ENCODE assay signal across 12 cellular contexts in the genomic region with DNA sequence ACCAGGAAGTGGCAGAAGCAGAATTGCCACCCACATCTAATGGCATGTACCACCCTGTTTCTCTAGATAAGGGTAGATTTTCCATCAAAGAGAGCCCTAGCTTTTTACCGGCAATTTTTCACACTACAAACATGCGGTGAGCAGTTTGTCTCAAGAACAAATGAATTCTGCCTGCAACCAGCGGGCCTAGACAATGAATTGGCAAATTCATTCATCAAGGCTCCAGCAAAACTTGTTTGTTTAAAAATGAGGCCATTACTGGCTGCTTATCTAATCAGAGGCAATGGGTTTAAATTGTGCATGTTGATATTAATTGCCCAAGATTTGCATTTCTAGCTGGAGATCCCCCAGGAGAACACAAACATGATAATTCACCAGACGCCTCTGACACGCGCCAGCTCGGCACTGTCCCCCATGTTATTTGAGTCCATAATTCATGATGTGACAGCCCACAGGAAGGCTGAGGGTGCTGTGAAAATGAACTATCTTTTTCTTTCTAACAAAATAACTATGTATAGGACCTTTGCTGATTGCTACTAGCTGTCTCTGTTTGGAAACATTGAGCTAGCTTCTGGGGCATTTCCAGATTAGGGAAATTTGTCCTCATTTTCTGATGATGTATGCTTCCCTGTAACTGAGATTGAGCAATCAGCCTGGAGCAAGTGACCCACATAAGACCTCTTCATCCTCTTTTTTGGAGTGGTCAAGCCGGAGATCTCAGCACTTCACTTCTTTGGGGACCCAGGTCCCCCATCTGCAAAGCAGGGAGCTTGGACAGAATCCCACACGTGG.
DNase-seq lines count a peak whose midpoint lies in the region; ATAC-seq, FAIRE-seq and TF ChIP-seq lines count a peak whose summit lies in the region.
"Had no signal": no experiment of that assay in that cellular context is flagged by ENCODE, and none has a peak within 500 bp of the region (broad histone marks: within the 10 kb centered on the region; RNA-seq: fewer than 3 reads in every experiment).

No MANE protein-coding gene starts in this region.

- no peaks in the 10 kb centered on the region for H3K9me1 ChIP-seq in K562 (ENCODE audit: control insufficient read depth, insufficient read depth, low read length)

- ATAC-seq in K562 (no peak), left ventricle myocardium superior (peak; percentile 82), HG03135 (IDR thresholded peaks at IDR 0.05; ENCODE audit: unreplicated experiment) (no peak), HG03025 (IDR thresholded peaks at IDR 0.05; ENCODE audit: low FRiP score, unreplicated experiment) (no peak)
- ATAC-seq: activated naive CD4-positive, alpha-beta T cell treated with anti-CD3 and anti-CD28 coated beads, Interleukin-2, amount 50 U/mL, for 72 hours had no signal

- no peaks in the 10 kb centered on the region for H3K9me3 ChIP-seq in K562 (replicated peaks; ENCODE audit: control insufficient read depth, insufficient read depth, low read depth, low read length)
- H3K9me3 ChIP-seq in spleen, result no peaks in the 10 kb centered on the region
- H3K9me3 ChIP-seq in ovary, result no peaks in the 10 kb centered on the region

- in situ Hi-C loops in K562 (cut with MboI), result loop anchor here (10.0 kb wide), 1 partner anchor 205 kb away; no protein-coding TSS in a partner anchor

- H3K27ac ChIP-seq in K562 (ENCODE audit: extremely low read depth, low read depth, low read length), result no peak overlapping the region
- H3K27ac ChIP-seq in spleen, result peak overlapping the region in 6 of 8 donors; percentile 15 to 73 (median 39)
- H3K27ac ChIP-seq in ovary, result no peak overlapping the region
- H3K27ac ChIP-seq: RWPE1 had no signal

- H3K27me3 ChIP-seq in K562 (ENCODE audit: control insufficient read depth in 2 of 2, insufficient read depth in 2 of 2, low read length in 2 of 2), result peaks cover 46 to 55% of the 10 kb centered on the region in 2 experiments
- H3K27me3 ChIP-seq in spleen (replicated peaks in 1 of 7), result peaks cover 0 to 37% (median 0%) of the 10 kb centered on the region in 7 donors
- H3K27me3 ChIP-seq in ovary, result no peaks in the 10 kb centered on the region

- POLR2A ChIA-PET in K562 (lab: Yijun Ruan, JAX), result interaction anchor here (0.7 to 1.5 kb wide), 4 partner anchors 8 to 232 kb away, joined by 3 to 4 read pairs (median 3); no protein-coding TSS in a partner anchor

- TF ChIP-seq CTCF in K562 (IDR thresholded peaks at IDR 0.05 in 2 of 3, conservative IDR thresholded peaks at IDR 0.05 in 1 of 3; ENCODE audit: insufficient read depth in 2 of 3, low read depth in 1 of 3, low read length in 3 of 3) (no peak), spleen (IDR thresholded peaks at IDR 0.05 in 8 of 11, conservative IDR thresholded peaks at IDR 0.05 in 3 of 11) (no peak), ovary (IDR thresholded peaks at IDR 0.05) (no peak)

- BruUV-seq in K562 (replicated peaks; lab: Mats Ljungman, UMichigan), result no TSS peak

- peak; percentile 50 for DNase-seq in H4 (ENCODE audit: low spot score)
- DNase-seq in K562 (ENCODE audit: extremely low read depth in 1 of 4, low spot score in 3 of 4), result no peak
- no peak for DNase-seq in left ventricle myocardium superior
- peak; percentile 34 for DNase-seq in spleen
- no peak for DNase-seq in anterior cingulate cortex (lab: John Stamatoyannopoulos, UW)
- DNase-seq in ovary, result no peak
- DNase-seq: NCI-H1092, NCI-H2227 treated with DMSO at 0.1 percent for 48 hours had no signal

- H3K4me1 ChIP-seq in K562 (replicated peaks in 1 of 2; ENCODE audit: control insufficient read depth in 2 of 2, insufficient read depth in 2 of 2, low read length in 2 of 2), result peaks cover 0 to 9% of the 10 kb centered on the region in 2 experiments; a peak in 2 of 5 replicates
- H3K4me1 ChIP-seq in spleen, result peaks cover 5 to 60% (median 26%) of the 10 kb centered on the region in 6 donors
- no peaks in the 10 kb centered on the region for H3K4me1 ChIP-seq in ovary (ENCODE audit: insufficient read depth)

- no peak overlapping the region for H3K4me3 ChIP-seq in K562
- no peak overlapping the region for H3K4me3 ChIP-seq in spleen
- H3K4me3 ChIP-seq in ovary, result no peak overlapping the region

- H3K4me2 ChIP-seq in K562 (ENCODE audit: insufficient read depth, low read length), result no peak overlapping the region

- TF ChIP-seq EP300 in K562 (IDR thresholded peaks at IDR 0.05; ENCODE audit: low read length), result no peak
- TF ChIP-seq EP300 in ovary (IDR thresholded peaks at IDR 0.05), result no peak

- CTCF ChIA-PET in K562 (lab: Yijun Ruan, JAX; ENCODE audit: low intra/inter-chr PET ratio), result no interaction called here

- no peaks in the 10 kb centered on the region for H3K36me3 ChIP-seq in K562 (ENCODE audit: control insufficient read depth, insufficient read depth, low read length)
- no peaks in the 10 kb centered on the region for H3K36me3 ChIP-seq in spleen
- H3K36me3 ChIP-seq in ovary, result no peaks in the 10 kb centered on the region

- TF ChIP-seq RAD21 in K562 (CRISPR knock-in tag; conservative IDR thresholded peaks at IDR 0.05 in 1 of 2, IDR thresholded peaks at IDR 0.05 in 1 of 2), result no peak

- no peak overlapping the region for H2AFZ ChIP-seq in K562 (ENCODE audit: low read depth, low read length)

- WGBS in K562 (ENCODE audit: insufficient coverage, low coverage, missing lambda C conversion rate), result 8% methylated on average over 9 of the region's 9 CpGs
- WGBS in spleen, 5 donors, result 55 to 69% (median 62%) methylated on average over 9 of the region's 9 CpGs
- WGBS in ovary, 3 donors, result 46 to 58% (median 53%) methylated on average over 9 of the region's 9 CpGs

- FAIRE-seq in K562 (lab: Jason Lieb, UNC), result no peak

- intact Hi-C loops in K562 (cut with micrococcal nuclease), result loop anchor here (10.0 kb wide), 1 partner anchor 225 kb away; a partner anchor contains a TSS
- intact Hi-C loops in left ventricle myocardium superior (cut with micrococcal nuclease), result no loop called here
- intact Hi-C loops in spleen (cut with DNase I; ENCODE audit: low total_unique reads), result no loop called here
- intact Hi-C loops in ovary (cut with DNase I), result no loop called here

- TF ChIP-seq POLR2A in K562 (conservative IDR thresholded peaks at IDR 0.05) (no peak), spleen (IDR thresholded peaks at IDR 0.05) (no peak), ovary (IDR thresholded peaks at IDR 0.05) (no peak)

- H4K20me1 ChIP-seq in K562 (replicated peaks; ENCODE audit: control insufficient read depth, insufficient read depth, low read length), result no peaks in the 10 kb centered on the region

- H3K79me2 ChIP-seq in K562 (ENCODE audit: control insufficient read depth, insufficient read depth, low read length), result no peaks in the 10 kb centered on the region

- no peak overlapping the region for H3K9ac ChIP-seq in K562 (ENCODE audit: insufficient read depth in 1 of 2, low read depth in 2 of 2, low read length in 2 of 2)

TF ChIP-seq in K562, 482 proteins besides CTCF, POLR2A, EP300 and RAD21 (continues in another document):
- TF ChIP-seq, protein P1, sequence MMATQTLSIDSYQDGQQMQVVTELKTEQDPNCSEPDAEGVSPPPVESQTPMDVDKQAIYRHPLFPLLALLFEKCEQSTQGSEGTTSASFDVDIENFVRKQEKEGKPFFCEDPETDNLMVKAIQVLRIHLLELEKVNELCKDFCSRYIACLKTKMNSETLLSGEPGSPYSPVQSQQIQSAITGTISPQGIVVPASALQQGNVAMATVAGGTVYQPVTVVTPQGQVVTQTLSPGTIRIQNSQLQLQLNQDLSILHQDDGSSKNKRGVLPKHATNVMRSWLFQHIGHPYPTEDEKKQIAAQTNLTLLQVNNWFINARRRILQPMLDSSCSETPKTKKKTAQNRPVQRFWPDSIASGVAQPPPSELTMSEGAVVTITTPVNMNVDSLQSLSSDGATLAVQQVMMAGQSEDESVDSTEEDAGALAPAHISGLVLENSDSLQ (IDR thresholded peaks at IDR 0.05), result peak; percentile 68
- TF ChIP-seq CEBPG (CRISPR knock-in tag; IDR thresholded peaks at IDR 0.05) (no peak), CEBPG (tag; conservative IDR thresholded peaks at IDR 0.05 in 1 of 2, IDR thresholded peaks at IDR 0.05 in 1 of 2) (peak; percentile 24 to 77; a peak in 3 of 4 replicates), NFE2 (IDR thresholded peaks at IDR 0.05; ENCODE audit: low read depth) (0 out of 2 replicates have a peak, but pooled peaks have one; percentile 5), ZNF354B (CRISPR knock-in tag; IDR thresholded peaks at IDR 0.05) (no peak), MAFG (tag; conservative IDR thresholded peaks at IDR 0.05) (peak; percentile 31; the same call in 1 of the 2 replicates), MEIS2 (IDR thresholded peaks at IDR 0.05; ENCODE audit: partially characterized antibody) (peak; percentile 70)
- TF ChIP-seq, protein P2, sequence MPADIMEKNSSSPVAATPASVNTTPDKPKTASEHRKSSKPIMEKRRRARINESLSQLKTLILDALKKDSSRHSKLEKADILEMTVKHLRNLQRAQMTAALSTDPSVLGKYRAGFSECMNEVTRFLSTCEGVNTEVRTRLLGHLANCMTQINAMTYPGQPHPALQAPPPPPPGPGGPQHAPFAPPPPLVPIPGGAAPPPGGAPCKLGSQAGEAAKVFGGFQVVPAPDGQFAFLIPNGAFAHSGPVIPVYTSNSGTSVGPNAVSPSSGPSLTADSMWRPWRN (IDR thresholded peaks at IDR 0.05; ENCODE audit: low read depth), result peak; percentile 59; the same call in 1 of the 2 replicates
- TF ChIP-seq, protein P3, sequence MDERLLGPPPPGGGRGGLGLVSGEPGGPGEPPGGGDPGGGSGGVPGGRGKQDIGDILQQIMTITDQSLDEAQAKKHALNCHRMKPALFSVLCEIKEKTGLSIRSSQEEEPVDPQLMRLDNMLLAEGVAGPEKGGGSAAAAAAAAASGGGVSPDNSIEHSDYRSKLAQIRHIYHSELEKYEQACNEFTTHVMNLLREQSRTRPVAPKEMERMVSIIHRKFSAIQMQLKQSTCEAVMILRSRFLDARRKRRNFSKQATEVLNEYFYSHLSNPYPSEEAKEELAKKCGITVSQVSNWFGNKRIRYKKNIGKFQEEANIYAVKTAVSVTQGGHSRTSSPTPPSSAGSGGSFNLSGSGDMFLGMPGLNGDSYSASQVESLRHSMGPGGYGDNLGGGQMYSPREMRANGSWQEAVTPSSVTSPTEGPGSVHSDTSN (CRISPR knock-in tag; IDR thresholded peaks at IDR 0.05; ENCODE audit: low read depth), result no peak
- TF ChIP-seq, protein P3 (tag; conservative IDR thresholded peaks at IDR 0.05; ENCODE audit: low read depth), result peak; percentile 74

Comparison
In these comparisons a context has a peak if more than half of its experiments do, and no peak if none do; other contexts are left out.
1. DNase-seq: peak in H4 (single experiment) and spleen (single experiment); none in K562 (0 of 4), left ventricle myocardium superior (single experiment), anterior cingulate cortex (0 of 58) and ovary (0 of 5).
2. H3K27ac ChIP-seq: peak in spleen (6 of 8); none in K562 (single experiment) and ovary (0 of 2).